30 cellular contexts compared by ENCODE assay signal in genomic region chr3:70703305-70704102, GRCh38.
DNase-seq lines count a peak whose midpoint lies in the region; ATAC-seq, FAIRE-seq and TF ChIP-seq lines count a peak whose summit lies in the region.
"Had no signal": no experiment of that assay in that cellular context is flagged by ENCODE, and none has a peak within 500 bp of the region (broad histone marks: within the 10 kb centered on the region; RNA-seq: fewer than 3 reads in every experiment).

No MANE protein-coding gene starts in this region.

- H3K4me3 ChIP-seq in GM23338 (no peak overlapping the region), mammary epithelial cell (replicated peaks in 1 of 3; ENCODE audit: insufficient read depth in 1 of 3, low read depth in 2 of 3, low read length in 3 of 3) (peak overlapping the region in 2 of 3 experiments; percentile 15 to 18), keratinocyte (ENCODE audit: control insufficient read depth in 2 of 3, extremely low read depth in 1 of 3, insufficient read depth in 2 of 3, low read depth in 1 of 3, low read length in 3 of 3) (peak overlapping the region in 2 of 3 experiments; percentile 13 to 58)
- H3K4me3 ChIP-seq: cardiac muscle cell, coronary artery, esophagus squamous epithelium, K562, left lung, right lobe of liver, suprapubic skin had no signal

- TF ChIP-seq CTCF in GM23338 (conservative IDR thresholded peaks at IDR 0.05; ENCODE audit: low read depth in 2 of 2) = no peak
- TF ChIP-seq CTCF in mammary epithelial cell (conservative IDR thresholded peaks at IDR 0.05 in 1 of 2, IDR thresholded peaks at IDR 0.05 in 1 of 2; ENCODE audit: extremely low read depth in 1 of 2, insufficient read depth in 1 of 2, low read depth in 1 of 2, low read length in 2 of 2) = no peak
- TF ChIP-seq CTCF in keratinocyte (optimal IDR thresholded peaks at IDR 0.05 in 1 of 3, IDR thresholded peaks at IDR 0.05 in 1 of 3, conservative IDR thresholded peaks at IDR 0.05 in 1 of 3; ENCODE audit: extremely low read depth in 1 of 3, insufficient read depth in 2 of 3, low read length in 3 of 3) = no peak
- TF ChIP-seq CTCF in progenitor cell of endocrine pancreas (IDR thresholded peaks at IDR 0.05; ENCODE audit: unreplicated experiment) = no peak

- H3K27ac ChIP-seq in GM23338 (ENCODE audit: low read depth) (peak overlapping the region; percentile 29; the same call in 1 of the 2 replicates), mammary epithelial cell (ENCODE audit: insufficient read depth, low read depth, low read length) (no peak overlapping the region), keratinocyte (ENCODE audit: control insufficient read depth, insufficient read depth, low read length) (peak overlapping the region; percentile 51)
- H3K27ac ChIP-seq: cardiac muscle cell, coronary artery, left lung, right lobe of liver, suprapubic skin had no signal

- H3K9ac ChIP-seq in mammary epithelial cell (ENCODE audit: insufficient read depth, low read length) = no peak overlapping the region
- H3K9ac ChIP-seq in keratinocyte (ENCODE audit: control insufficient read depth, extremely low read depth, insufficient read depth, low read length) = no peak overlapping the region

- DNase-seq in NCI-H2171 treated with DMSO at 0.1 percent for 48 hours (lab: John Stamatoyannopoulos, UW) (peak; percentile 18), NCI-H2171 (lab: John Stamatoyannopoulos, UW) (no peak), GM23338 (ENCODE audit: low spot score) (peak; percentile 22), mammary epithelial cell (peak; percentile 81), keratinocyte (ENCODE audit: low read depth, low spot score) (peak; percentile 11), progenitor cell of endocrine pancreas (ENCODE audit: low spot score, unreplicated experiment) (no peak), MV-4-11 (lab: John Stamatoyannopoulos, UW) (no peak)
- DNase-seq: activated gamma-delta T cell treated with Interleukin-2 at 50 U/mL for 16 hours; activated T-cell treated with anti-CD3 and anti-CD28 coated beads for 4 hours; CD4-positive, alpha-beta T cell; effector memory CD8-positive, alpha-beta T cell; esophagus squamous epithelium; GOT3; left lung; mesendoderm; NCI-H2029; NCI-H82; posterior cingulate gyrus; stimulated activated CD4-positive, alpha-beta T cell treated with anti-CD3 and anti-CD28 coated beads, Interleukin-4, amount 100 ng/mL, for 1 hour; T-cell had no signal

- peak; percentile 93 for FAIRE-seq in keratinocyte (lab: Jason Lieb, UNC)
- FAIRE-seq: frontal cortex, GM12892, K562, TTC549 had no signal

- H3K79me2 ChIP-seq in GM23338 (replicated peaks; ENCODE audit: insufficient read depth) (no peaks in the 10 kb centered on the region), mammary epithelial cell (ENCODE audit: insufficient read depth, low read length) (no peaks in the 10 kb centered on the region), keratinocyte (ENCODE audit: control insufficient read depth, insufficient read depth, low read length) (no peaks in the 10 kb centered on the region)

- no peaks in the 10 kb centered on the region for H3F3A ChIP-seq in GM23338 (replicated peaks; ENCODE audit: low read depth)

- H3K36me3 Mint-ChIP-seq in GM23338 (ENCODE audit: low read depth) (no peaks in the 10 kb centered on the region), progenitor cell of endocrine pancreas (ENCODE audit: insufficient read depth) (no peaks in the 10 kb centered on the region)
- H3K36me3 Mint-ChIP-seq: stimulated activated effector memory CD8-positive, alpha-beta T cell treated with anti-CD3 and anti-CD28 coated beads, Interleukin-12 subunit alpha, Interleukin-12 subunit beta, amount 100 ng/mL, for 72 hours; T-cell had no signal

- H2AFZ ChIP-seq in GM23338 (peak overlapping the region; percentile 84), mammary epithelial cell (ENCODE audit: low read depth, low read length) (peak overlapping the region; percentile 87), keratinocyte (ENCODE audit: control insufficient read depth, low read length) (peak overlapping the region; percentile 90)

- dilution Hi-C loops in mammary epithelial cell (cut with HindIII; ENCODE audit: low sequenced_read_pairs) (no loop called here), keratinocyte (cut with MboI; ENCODE audit: extremely low pct_ligation_motif_present, low sequenced_read_pairs) (no loop called here)

- peak overlapping the region; percentile 53 for H3K4me2 ChIP-seq in GM23338
- H3K4me2 ChIP-seq in mammary epithelial cell (ENCODE audit: insufficient read depth, low read depth, low read length) = peak overlapping the region; percentile 68
- H3K4me2 ChIP-seq in keratinocyte (ENCODE audit: control insufficient read depth, extremely low read depth, insufficient read depth, low read depth, low read length) = peak overlapping the region; percentile 73

- in situ Hi-C loops in mammary epithelial cell (cut with MboI; ENCODE audit: low sequenced_read_pairs in 2 of 2) = no loop called here

- peaks cover 4% of the 10 kb centered on the region; the same call in 1 of the 2 replicates for H3K9me2 ChIP-seq in GM23338 (ENCODE audit: insufficient read depth)

- no peaks in the 10 kb centered on the region for H3K27me3 ChIP-seq in GM23338 (ENCODE audit: insufficient read depth)
- H3K27me3 ChIP-seq in mammary epithelial cell (ENCODE audit: insufficient read depth, low read length) = peaks cover 1% of the 10 kb centered on the region
- no peaks in the 10 kb centered on the region for H3K27me3 ChIP-seq in keratinocyte (ENCODE audit: control insufficient read depth, extremely low read depth, insufficient read depth, low read length)
- H3K27me3 ChIP-seq: cardiac muscle cell, esophagus squamous epithelium, left lung, right lobe of liver, suprapubic skin had no signal

- peak; percentile 43; the same call in 2 of the 3 replicates for ATAC-seq in GM23338
- no peak for ATAC-seq in HG03442 (IDR thresholded peaks at IDR 0.05; ENCODE audit: unreplicated experiment)
- ATAC-seq: effector memory CD8-positive, alpha-beta T cell; K562; left lung; right lobe of liver; stimulated activated effector memory CD8-positive, alpha-beta T cell treated with anti-CD3 and anti-CD28 coated beads, Interleukin-12 subunit alpha, Interleukin-12 subunit beta, amount 100 ng/mL, for 72 hours; T-cell had no signal

- no peaks in the 10 kb centered on the region for H3K9me3 Mint-ChIP-seq in GM23338
- peaks cover 3% of the 10 kb centered on the region for H3K9me3 Mint-ChIP-seq in progenitor cell of endocrine pancreas (ENCODE audit: low read depth)
- H3K9me3 Mint-ChIP-seq: CD4-positive, alpha-beta T cell; effector memory CD8-positive, alpha-beta T cell had no signal

- 6% methylated on average over 16 of the region's 16 CpGs for WGBS in mammary epithelial cell (ENCODE audit: low coverage, missing lambda C conversion rate)

- H3K9me3 ChIP-seq in mammary epithelial cell (replicated peaks; ENCODE audit: insufficient read depth, low read length) (no peaks in the 10 kb centered on the region), keratinocyte (ENCODE audit: control insufficient read depth, low read depth, low read length) (no peaks in the 10 kb centered on the region)
- H3K9me3 ChIP-seq: esophagus squamous epithelium, left lung, right lobe of liver, suprapubic skin had no signal

- H3K27ac Mint-ChIP-seq in GM23338 = peak overlapping the region; percentile 11; the same call in 1 of the 2 replicates
- H3K27ac Mint-ChIP-seq in progenitor cell of endocrine pancreas = no peak overlapping the region
- H3K27ac Mint-ChIP-seq: CD4-positive, alpha-beta T cell; effector memory CD8-positive, alpha-beta T cell; stimulated activated effector memory CD8-positive, alpha-beta T cell treated with anti-CD3 and anti-CD28 coated beads, Interleukin-12 subunit alpha, Interleukin-12 subunit beta, amount 100 ng/mL, for 72 hours; T-cell had no signal

- H3K27me3 Mint-ChIP-seq in GM23338 (ENCODE audit: insufficient read depth, low read depth, poor library complexity) (no peaks in the 10 kb centered on the region), progenitor cell of endocrine pancreas (peaks cover 8% of the 10 kb centered on the region)

- no TSS peak for BruUV-seq in mammary epithelial cell (replicated peaks; lab: Mats Ljungman, UMichigan)

- intact Hi-C loops in mammary epithelial cell (cut with micrococcal nuclease) = no loop called here

- H3K4me3 Mint-ChIP-seq in GM23338 (no peak overlapping the region), progenitor cell of endocrine pancreas (ENCODE audit: low read depth) (no peak overlapping the region)
- H3K4me3 Mint-ChIP-seq: CD4-positive, alpha-beta T cell; effector memory CD8-positive, alpha-beta T cell; stimulated activated effector memory CD8-positive, alpha-beta T cell treated with anti-CD3 and anti-CD28 coated beads, Interleukin-12 subunit alpha, Interleukin-12 subunit beta, amount 100 ng/mL, for 72 hours; T-cell had no signal

- H3K4me1 Mint-ChIP-seq in GM23338 (peaks cover 28% of the 10 kb centered on the region), progenitor cell of endocrine pancreas (ENCODE audit: low read depth) (peaks cover 4% of the 10 kb centered on the region)

- H4K20me1 ChIP-seq in GM23338 (replicated peaks; ENCODE audit: insufficient read depth) (no peaks in the 10 kb centered on the region), mammary epithelial cell (ENCODE audit: insufficient read depth, low read length) (no peaks in the 10 kb centered on the region), keratinocyte (ENCODE audit: control insufficient read depth, extremely low read depth, insufficient read depth, low read length) (no peaks in the 10 kb centered on the region)

- H3K4me1 ChIP-seq in GM23338 (ENCODE audit: insufficient read depth) (peaks cover 28% of the 10 kb centered on the region), mammary epithelial cell (ENCODE audit: insufficient read depth, low read length) (peaks cover 24% of the 10 kb centered on the region), keratinocyte (ENCODE audit: control insufficient read depth, extremely low read depth, insufficient read depth, low read length) (peaks cover 20% of the 10 kb centered on the region)
- H3K4me1 ChIP-seq: left lung, right lobe of liver had no signal

- H3K36me3 ChIP-seq in GM23338 (ENCODE audit: insufficient read depth) (0 out of 2 replicates have a peak, but pooled peaks cover 2% of the 10 kb centered on the region), mammary epithelial cell (ENCODE audit: insufficient read depth, low read length) (no peaks in the 10 kb centered on the region), keratinocyte (ENCODE audit: control insufficient read depth in 2 of 2, extremely low read depth in 1 of 2, insufficient read depth in 2 of 2, low read length in 2 of 2) (no peaks in the 10 kb centered on the region)
- H3K36me3 ChIP-seq: cardiac muscle cell, esophagus squamous epithelium, left lung, right lobe of liver, suprapubic skin had no signal

- CTCF ChIA-PET in mammary epithelial cell (lab: Charles Lee; ENCODE audit: low non-redundant PET) = no interaction called here

- no peaks in the 10 kb centered on the region for H3K9me1 ChIP-seq in keratinocyte (ENCODE audit: control insufficient read depth, extremely low read depth, insufficient read depth, low read length)

TF ChIP-seq in GM23338, 12 proteins besides CTCF, POLR2A, EP300 and RAD21 (continues in another document):
- TF ChIP-seq EZH2phosphoT487 (IDR thresholded peaks at IDR 0.05; ENCODE audit: unreplicated experiment) = no peak

Comparison
In these comparisons a context has a peak if more than half of its experiments do, and no peak if none do; other contexts are left out.
1. DNase-seq: peak in NCI-H2171 treated with DMSO at 0.1 percent for 48 hours (single experiment), GM23338 (single experiment), mammary epithelial cell (single experiment) and keratinocyte (single experiment); none in NCI-H2171 (single experiment), progenitor cell of endocrine pancreas (single experiment) and MV-4-11 (single experiment).
2. Peak in every context shown above with its lines, with median percentiles within 50 percentile points of each other: H2AFZ ChIP-seq and H3K4me2 ChIP-seq.